1 cellular context compared by ENCODE assay signal in genomic region chr19:45952691-45953505, GRCh38.
TF ChIP-seq lines count a peak whose summit lies in the region.

No MANE protein-coding gene starts in this region.

TF ChIP-seq in GM12878, 131 proteins besides CTCF, POLR2A, EP300 and RAD21:
- no peak for TF ChIP-seq ZNF207 (IDR thresholded peaks at IDR 0.05; ENCODE audit: borderline replicate concordance)
- TF ChIP-seq, protein P1, sequence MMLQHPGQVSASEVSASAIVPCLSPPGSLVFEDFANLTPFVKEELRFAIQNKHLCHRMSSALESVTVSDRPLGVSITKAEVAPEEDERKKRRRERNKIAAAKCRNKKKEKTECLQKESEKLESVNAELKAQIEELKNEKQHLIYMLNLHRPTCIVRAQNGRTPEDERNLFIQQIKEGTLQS (IDR thresholded peaks at IDR 0.05; ENCODE audit: borderline replicate concordance, extremely low read depth, low read depth, low read length) = no peak
- no peak for TF ChIP-seq ATF2 (IDR thresholded peaks at IDR 0.05; ENCODE audit: low read length)
- no peak for TF ChIP-seq ATF7 (IDR thresholded peaks at IDR 0.05; ENCODE audit: low read depth)
- TF ChIP-seq E2F4 (IDR thresholded peaks at IDR 0.05; ENCODE audit: low read depth, low read length) = no peak
- TF ChIP-seq CREB1 (IDR thresholded peaks at IDR 0.05; ENCODE audit: low read depth) = peak; percentile 28; the same call in 1 of the 2 replicates
- no peak for TF ChIP-seq SMARCA5 (IDR thresholded peaks at IDR 0.05)
- peak; percentile 73 for TF ChIP-seq ZBTB40 (IDR thresholded peaks at IDR 0.05; ENCODE audit: borderline replicate concordance)
- peak; percentile 71 for TF ChIP-seq BMI1 (IDR thresholded peaks at IDR 0.05; ENCODE audit: borderline replicate concordance)
- no peak for TF ChIP-seq IKZF1 (conservative IDR thresholded peaks at IDR 0.05)
- TF ChIP-seq YY1 (IDR thresholded peaks at IDR 0.05; ENCODE audit: low read depth, low read length) = peak; percentile 71; the same call in 1 of the 2 replicates
- no peak for TF ChIP-seq NFXL1 (IDR thresholded peaks at IDR 0.05; ENCODE audit: borderline replicate concordance)
- no peak for TF ChIP-seq POLR2AphosphoS2 (IDR thresholded peaks at IDR 0.05; ENCODE audit: low read depth, low read length)
- no peak for TF ChIP-seq ZBTB4 (CRISPR knock-in tag; IDR thresholded peaks at IDR 0.05)
- peak; percentile 7; the same call in 1 of the 2 replicates for TF ChIP-seq PKNOX1 (IDR thresholded peaks at IDR 0.05)
- 0 out of 2 replicates have a peak, but pooled peaks have one; percentile 33 for TF ChIP-seq CBX5 (IDR thresholded peaks at IDR 0.05; ENCODE audit: low read depth)
- TF ChIP-seq REST (IDR thresholded peaks at IDR 0.05; ENCODE audit: low read depth, low read length) = peak; percentile 93
- no peak for TF ChIP-seq EGR1 (IDR thresholded peaks at IDR 0.05; ENCODE audit: borderline replicate concordance in 1 of 2, low read depth in 2 of 2, low read length in 2 of 2)
- no peak for TF ChIP-seq TARDBP (IDR thresholded peaks at IDR 0.05; ENCODE audit: borderline replicate concordance)
- TF ChIP-seq ZZZ3 (IDR thresholded peaks at IDR 0.05; ENCODE audit: control insufficient read depth, insufficient read length, low read depth) = no peak
- peak; percentile 85 for TF ChIP-seq GABPA (IDR thresholded peaks at IDR 0.05; ENCODE audit: low read depth)
